In genomic region chr15:87736401-87736800, GRCh38 we compare ENCODE assay signal across 18 cellular contexts.
DNase-seq lines count a peak whose midpoint lies in the region; ATAC-seq lines count a peak whose summit lies in the region.
"Had no signal": no experiment of that assay in that cellular context is flagged by ENCODE, and none has a peak within 500 bp of the region (broad histone marks: within the 10 kb centered on the region; RNA-seq: fewer than 3 reads in every experiment).

No MANE protein-coding gene starts in this region.

- H3K9me3 ChIP-seq in adipocyte (ENCODE audit: control insufficient read depth, low read length) = no peaks in the 10 kb centered on the region
- H3K9me3 ChIP-seq: BLaER1, spleen, thyroid gland had no signal

- no peaks in the 10 kb centered on the region for H3K36me3 ChIP-seq in adipocyte (ENCODE audit: control insufficient read depth, insufficient read depth, low read length, severe bottlenecking)
- H3K36me3 ChIP-seq: BLaER1, spleen, thyroid gland had no signal

- ATAC-seq in activated naive CD4-positive, alpha-beta T cell treated with anti-CD3 and anti-CD28 coated beads, Interleukin-2, amount 50 U/mL, for 72 hours = no peak
- no peak for ATAC-seq in GM21717 (IDR thresholded peaks at IDR 0.05; ENCODE audit: unreplicated experiment)
- ATAC-seq: stimulated activated naive CD8-positive, alpha-beta T cell treated with anti-CD3 and anti-CD28 coated beads, Interleukin-15, Interleukin-2, amounts not matched to agents 100 U/mL and 50 U/mL, for 24 hours had no signal

- no peak overlapping the region for H3K9ac ChIP-seq in adipocyte (ENCODE audit: low read length)
- H3K9ac ChIP-seq: BLaER1 had no signal

- no peak overlapping the region for H3K27ac Mint-ChIP-seq in activated naive CD4-positive, alpha-beta T cell treated with anti-CD3 and anti-CD28 coated beads, Interleukin-2, amount 50 U/mL, for 24 hours
- no peak overlapping the region for H3K27ac Mint-ChIP-seq in activated naive CD4-positive, alpha-beta T cell treated with anti-CD3 and anti-CD28 coated beads, Interleukin-2, amount 50 U/mL, for 72 hours
- H3K27ac Mint-ChIP-seq: activated T-helper 2 cell treated with anti-CD3 and anti-CD28 coated beads, Interferon-gamma antibody, Interleukin-2, Interleukin-4, amounts not matched to agents 10 μg/mL and 5 μg/mL and 100 μg/mL, durations not matched to agents 14 hours and 24 hours and 36 hours had no signal

- H3K4me1 Mint-ChIP-seq in activated naive CD4-positive, alpha-beta T cell treated with anti-CD3 and anti-CD28 coated beads, Interleukin-2, amount 50 U/mL, for 24 hours = peaks cover 26% of the 10 kb centered on the region

- no peaks in the 10 kb centered on the region for H3K27me3 Mint-ChIP-seq in activated naive CD4-positive, alpha-beta T cell treated with anti-CD3 and anti-CD28 coated beads, Interleukin-2, amount 50 U/mL, for 24 hours
- H3K27me3 Mint-ChIP-seq: activated CD4-positive, alpha-beta T cell treated with anti-CD3 and anti-CD28 coated beads, Interleukin-2, amount 10 ng/mL, durations not matched to agents 7 days and 5 days had no signal

- H3K4me3 Mint-ChIP-seq in activated naive CD4-positive, alpha-beta T cell treated with anti-CD3 and anti-CD28 coated beads, Interleukin-2, amount 50 U/mL, for 24 hours = peak overlapping the region; percentile 34
- H3K4me3 Mint-ChIP-seq: activated CD4-positive, alpha-beta T cell treated with anti-CD3 and anti-CD28 coated beads, Interleukin-2, amount 10 ng/mL, durations not matched to agents 7 days and 5 days had no signal

- no peak overlapping the region for H3K4me3 ChIP-seq in adipocyte (ENCODE audit: low read length)
- H3K4me3 ChIP-seq: BLaER1, spleen, thyroid gland had no signal

- DNase-seq in activated naive CD4-positive, alpha-beta T cell treated with anti-CD3 and anti-CD28 coated beads, Interleukin-2, amount 50 U/mL, for 72 hours (ENCODE audit: low spot score in 2 of 2) = no peak
- DNase-seq in adipocyte (ENCODE audit: low read depth) = peak; percentile 28
- DNase-seq in hepatic stellate cell (ENCODE audit: low spot score) = peak; percentile 17
- no peak for DNase-seq in NCI-H1694 (lab: John Stamatoyannopoulos, UW)
- no peak for DNase-seq in AG08396 (ENCODE audit: low spot score)
- DNase-seq in activated effector memory CD4-positive, alpha-beta T cell treated with Interleukin-2 at 50 U/mL for 16 hours = no peak
- DNase-seq: NCI-H1436; NCI-H526; occipital lobe; spleen; stimulated activated CD4-positive, alpha-beta T cell treated with anti-CD3 and anti-CD28 coated beads, Interleukin-4, amount 100 ng/mL, for 24 hours; stimulated activated naive CD8-positive, alpha-beta T cell treated with anti-CD3 and anti-CD28 coated beads, Interleukin-15, Interleukin-2, amounts not matched to agents 100 U/mL and 50 U/mL, for 24 hours; thyroid gland had no signal

- H3K36me3 Mint-ChIP-seq in activated naive CD4-positive, alpha-beta T cell treated with anti-CD3 and anti-CD28 coated beads, Interleukin-2, amount 50 U/mL, for 24 hours = no peaks in the 10 kb centered on the region
- peaks cover 0 to 5% of the 10 kb centered on the region in 2 donors for H3K36me3 Mint-ChIP-seq in activated naive CD4-positive, alpha-beta T cell treated with anti-CD3 and anti-CD28 coated beads, Interleukin-2, amount 50 U/mL, for 72 hours

- H3K9me3 Mint-ChIP-seq in activated naive CD4-positive, alpha-beta T cell treated with anti-CD3 and anti-CD28 coated beads, Interleukin-2, amount 50 U/mL, for 24 hours = no peaks in the 10 kb centered on the region
- H3K9me3 Mint-ChIP-seq in activated naive CD4-positive, alpha-beta T cell treated with anti-CD3 and anti-CD28 coated beads, Interleukin-2, amount 50 U/mL, for 72 hours = no peaks in the 10 kb centered on the region
- H3K9me3 Mint-ChIP-seq: activated T-helper 2 cell treated with anti-CD3 and anti-CD28 coated beads, Interferon-gamma antibody, Interleukin-2, Interleukin-4, amounts not matched to agents 10 μg/mL and 5 μg/mL and 100 μg/mL, durations not matched to agents 14 hours and 24 hours and 36 hours had no signal

- peaks cover 27% of the 10 kb centered on the region for H3K27me3 ChIP-seq in adipocyte (replicated peaks; ENCODE audit: control insufficient read depth, insufficient read depth, low read length)
- H3K27me3 ChIP-seq: BLaER1, spleen, thyroid gland had no signal

- no peaks in the 10 kb centered on the region for H3K4me1 ChIP-seq in adipocyte (ENCODE audit: control insufficient read depth, insufficient read depth, low read length)
- H3K4me1 ChIP-seq: BLaER1, thyroid gland had no signal

Comparison
In these comparisons a context has a peak if more than half of its experiments do, and no peak if none do; other contexts are left out.
1. DNase-seq: peak in adipocyte (single experiment) and hepatic stellate cell (single experiment); none in activated naive CD4-positive, alpha-beta T cell treated with anti-CD3 and anti-CD28 coated beads, Interleukin-2, amount 50 U/mL, for 72 hours (0 of 2), NCI-H1694 (single experiment), AG08396 (single experiment) and activated effector memory CD4-positive, alpha-beta T cell treated with Interleukin-2 at 50 U/mL for 16 hours (single experiment).